ENCODE assay signal across 9 cellular contexts in the genomic region with DNA sequence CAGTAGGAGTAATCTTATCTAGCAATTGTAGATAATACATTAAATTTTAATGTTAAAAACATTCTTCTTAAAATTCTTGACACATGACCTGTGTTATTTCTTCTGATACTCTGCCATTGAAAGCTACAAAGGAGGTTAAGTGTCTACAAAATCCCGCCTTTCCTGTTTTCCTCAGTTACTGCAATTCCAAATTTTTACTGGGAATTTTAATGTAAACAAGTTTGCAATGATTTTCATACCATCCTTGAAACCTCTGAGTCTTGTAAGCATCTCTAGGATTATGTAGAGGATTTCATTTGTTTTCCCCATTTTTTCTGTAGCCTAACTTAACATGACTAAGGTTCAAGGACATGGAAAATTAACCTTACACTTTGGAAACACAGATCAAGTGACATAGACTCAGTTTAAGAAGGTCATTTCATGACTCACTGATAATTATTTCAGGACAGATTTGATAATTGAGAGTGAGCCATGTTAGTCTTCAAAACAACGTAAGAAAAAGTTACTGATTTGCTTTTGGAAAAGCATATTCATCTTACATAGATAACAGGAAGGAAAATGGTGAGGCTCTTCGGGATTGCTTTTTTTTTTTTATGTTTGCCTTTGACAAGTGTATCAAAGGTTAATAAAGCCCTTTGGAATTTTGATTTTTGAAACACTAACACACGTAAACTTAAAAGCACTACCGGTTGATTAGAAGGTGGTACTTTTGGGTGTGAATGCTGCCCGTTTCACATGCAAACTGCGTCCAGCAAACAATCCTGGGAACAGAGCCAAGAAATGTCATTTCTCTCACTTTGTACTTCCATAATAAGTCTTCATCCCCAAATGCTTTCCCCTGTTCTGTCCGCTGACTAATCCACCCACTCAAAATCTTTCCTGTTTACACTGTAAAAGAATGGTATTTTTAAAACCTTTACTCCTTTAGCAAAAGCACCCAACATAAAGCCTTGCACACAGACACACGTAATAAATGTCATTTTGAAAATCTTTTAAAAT. TPM values are rescaled to one million over a fixed set of nuclear protein-coding genes. Genes with fewer than 3 reads are reported as not detected.
DNase-seq lines count a peak whose midpoint lies in the region.
"Had no signal": no experiment of that assay in that cellular context is flagged by ENCODE, and none has a peak within 500 bp of the region (broad histone marks: within the 10 kb centered on the region; RNA-seq: fewer than 3 reads in every experiment).

No MANE protein-coding gene starts in this region.

- H3K9me3 ChIP-seq in endocrine pancreas (ENCODE audit: control insufficient read depth, low read length) (no peaks in the 10 kb centered on the region), neuron (ENCODE audit: low read length) (peaks cover 2% of the 10 kb centered on the region)
- H3K9me3 ChIP-seq: neutrophil had no signal

- peak overlapping the region; percentile 28 for H2AFZ ChIP-seq in neuron (ENCODE audit: low read depth, low read length)

- no peaks in the 10 kb centered on the region for H3K36me3 ChIP-seq in endocrine pancreas (ENCODE audit: control insufficient read depth, insufficient read depth, low read length)
- H3K36me3 ChIP-seq in neuron (ENCODE audit: insufficient read depth, low read length) = no peaks in the 10 kb centered on the region
- H3K36me3 ChIP-seq in H7 (replicated peaks; ENCODE audit: control insufficient read depth, insufficient read depth, low read length) = no peaks in the 10 kb centered on the region
- H3K36me3 ChIP-seq: neutrophil had no signal

- DNase-seq in COLO829 (ENCODE audit: low spot score) (peak; percentile 82), NCI-H226 (peak; percentile 68), H7 (no peak), NCI-H2107 treated with DMSO at 0.1 percent for 48 hours (lab: John Stamatoyannopoulos, UW; ENCODE audit: unreplicated experiment) (no peak), midbrain (lab: John Stamatoyannopoulos, UW) (no peak), NAMALWA (ENCODE audit: low spot score) (no peak)

- peak overlapping the region; percentile 83 for H3K4me3 ChIP-seq in endocrine pancreas (ENCODE audit: control insufficient read depth, insufficient read depth, low read length)
- no peak overlapping the region for H3K4me3 ChIP-seq in neuron (ENCODE audit: low read length)
- H3K4me3 ChIP-seq in H7 (ENCODE audit: insufficient read depth, low read depth, low read length) = no peak overlapping the region

- H3K9ac ChIP-seq in endocrine pancreas (ENCODE audit: control insufficient read depth, insufficient read depth, low read length) = no peak overlapping the region

- no peaks in the 10 kb centered on the region for H3K27me3 ChIP-seq in endocrine pancreas (ENCODE audit: control insufficient read depth, insufficient read depth, low read length)
- no peaks in the 10 kb centered on the region for H3K27me3 ChIP-seq in neuron (ENCODE audit: insufficient read depth, low read length)
- H3K27me3 ChIP-seq in H7 (ENCODE audit: control insufficient read depth, insufficient read depth, low read length) = no peaks in the 10 kb centered on the region
- H3K27me3 ChIP-seq: neutrophil had no signal

- H3K4me1 ChIP-seq in endocrine pancreas (ENCODE audit: control insufficient read depth, insufficient read depth, low read length) = peaks cover 7% of the 10 kb centered on the region
- no peaks in the 10 kb centered on the region for H3K4me1 ChIP-seq in neuron (ENCODE audit: insufficient read depth, low read length)

RNA-seq across cellular contexts. Expression of gene PDLIM5, which starts 39.4 kb away (rescaled TPM):
- total RNA-seq in H7 (2014; rRNA removed; shearing (Covaris generic)) = 33.4 and 43.1 TPM in 2 replicates

Comparison
In these comparisons a context has a peak if more than half of its experiments do, and no peak if none do; other contexts are left out.
1. DNase-seq: peak in COLO829 (single experiment) and NCI-H226 (single experiment); none in H7 (single experiment), NCI-H2107 treated with DMSO at 0.1 percent for 48 hours (single experiment), midbrain (single experiment) and NAMALWA (single experiment).